Comparison of ENCODE assay signal across 10 cellular contexts in the genomic region with DNA sequence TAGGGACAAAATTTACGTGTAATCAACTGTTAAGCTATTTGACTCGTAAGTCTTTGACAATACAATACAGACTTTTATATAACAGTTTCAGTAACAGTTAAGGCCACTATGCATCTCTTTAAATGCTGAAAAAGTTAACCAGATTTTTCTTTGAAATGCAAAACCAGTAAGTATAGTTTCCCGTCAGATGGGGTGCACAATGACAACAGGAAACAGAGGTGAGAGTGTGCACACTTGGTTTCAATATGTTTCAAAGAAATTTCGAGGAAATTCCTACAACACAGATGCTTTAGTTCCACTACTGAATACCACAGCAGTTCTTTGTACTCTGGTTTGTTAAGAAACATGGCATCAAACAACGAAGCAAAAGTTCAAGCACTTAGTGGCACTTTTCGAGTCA. TPM values are rescaled to one million over a fixed set of nuclear protein-coding genes. Genes with fewer than 3 reads are reported as not detected.
A peak's percentile ranks its signal among the peaks of the same experiment; 100 is the strongest.
DNase-seq lines count a peak whose midpoint lies in the region; ATAC-seq, FAIRE-seq and TF ChIP-seq lines count a peak whose summit lies in the region.
"Had no signal": no experiment of that assay in that cellular context is flagged by ENCODE, and none has a peak within 500 bp of the region (broad histone marks: within the 10 kb centered on the region; RNA-seq: fewer than 3 reads in every experiment).

No MANE protein-coding gene starts in this region.

- ATAC-seq in GM19468 (IDR thresholded peaks at IDR 0.05; ENCODE audit: extremely low read depth, unreplicated experiment) (peak; percentile 53), K562 (no peak)

- FAIRE-seq in K562 (lab: Jason Lieb, UNC) (no peak), frontal cortex (lab: Jason Lieb, UNC) (no peak)
- FAIRE-seq: endometrium, G401.6 had no signal

- H3K4me2 ChIP-seq in K562 (ENCODE audit: insufficient read depth, low read length) (no peak overlapping the region), osteoblast (ENCODE audit: insufficient read depth, low read length) (no peak overlapping the region)

- no peak for TF ChIP-seq EP300 in K562 (IDR thresholded peaks at IDR 0.05; ENCODE audit: low read length)

- TF ChIP-seq POLR2A in K562 (conservative IDR thresholded peaks at IDR 0.05), result no peak

- no peak for TF ChIP-seq CTCF in K562 (IDR thresholded peaks at IDR 0.05 in 2 of 3, conservative IDR thresholded peaks at IDR 0.05 in 1 of 3; ENCODE audit: insufficient read depth in 2 of 3, low read depth in 1 of 3, low read length in 3 of 3)
- TF ChIP-seq CTCF in osteoblast (IDR thresholded peaks at IDR 0.05; ENCODE audit: extremely low read depth, low read depth, low read length), result no peak

- WGBS in K562 (ENCODE audit: insufficient coverage, low coverage, missing lambda C conversion rate), result 68% methylated on average over 6 of the region's 6 CpGs

- H3K4me1 ChIP-seq in K562 (replicated peaks in 1 of 2; ENCODE audit: control insufficient read depth in 2 of 2, insufficient read depth in 2 of 2, low read length in 2 of 2), result peaks cover 44 to 63% of the 10 kb centered on the region in 2 experiments
- no peaks in the 10 kb centered on the region for H3K4me1 ChIP-seq in osteoblast (ENCODE audit: insufficient read depth, low read length)

- DNase-seq in GF-D8 (lab: John Stamatoyannopoulos, UW), result peak; percentile 5
- no peak for DNase-seq in K562 (ENCODE audit: extremely low read depth in 1 of 4, low spot score in 3 of 4)
- DNase-seq in kidney tubule cell (ENCODE audit: low spot score), result no peak
- no peak for DNase-seq in osteoblast (ENCODE audit: insufficient read length, low spot score, missing footprints)
- DNase-seq in frontal cortex (ENCODE audit: low spot score in 2 of 2), result no peak
- no peak for DNase-seq in SW 1271 (lab: John Stamatoyannopoulos, UW)

- BruUV-seq in K562 (replicated peaks; lab: Mats Ljungman, UMichigan), result no TSS peak

- peaks cover 23 to 27% (median 24%) of the 10 kb centered on the region in 3 donors for H3K4me1 Mint-ChIP-seq in IgD-negative memory B cell

- CTCF ChIA-PET in K562 (lab: Yijun Ruan, JAX; ENCODE audit: low intra/inter-chr PET ratio), result no interaction called here

- H3K4me3 ChIP-seq in K562 (no peak overlapping the region), osteoblast (ENCODE audit: insufficient read depth, low read length) (no peak overlapping the region)

- H3K9ac ChIP-seq in K562 (ENCODE audit: insufficient read depth in 1 of 2, low read depth in 2 of 2, low read length in 2 of 2), result no peak overlapping the region

- H3K79me2 ChIP-seq in K562 (ENCODE audit: control insufficient read depth, insufficient read depth, low read length) (peaks cover 53% of the 10 kb centered on the region), osteoblast (ENCODE audit: insufficient read depth, low read length) (no peaks in the 10 kb centered on the region)

- H3K27ac ChIP-seq in K562 (ENCODE audit: extremely low read depth, low read depth, low read length) (peak overlapping the region; percentile 1; the same call in 1 of the 3 replicates), osteoblast (ENCODE audit: low read depth, low read length) (no peak overlapping the region)

- H3K9me1 ChIP-seq in K562 (ENCODE audit: control insufficient read depth, insufficient read depth, low read length), result no peaks in the 10 kb centered on the region

- no peaks in the 10 kb centered on the region for H4K20me1 ChIP-seq in K562 (replicated peaks; ENCODE audit: control insufficient read depth, insufficient read depth, low read length)
- no peaks in the 10 kb centered on the region for H4K20me1 ChIP-seq in osteoblast (ENCODE audit: insufficient read depth, low read length)

- POLR2A ChIA-PET in K562 (lab: Yijun Ruan, JAX), result interaction anchor here (0.6 to 3.2 kb wide), 4 partner anchors 10 to 1298 kb away, joined by 3 to 16 read pairs (median 8); partner anchors contain the start of gene FADS6

- H3K27me3 ChIP-seq in K562 (ENCODE audit: control insufficient read depth in 2 of 2, insufficient read depth in 2 of 2, low read length in 2 of 2) (no peaks in the 10 kb centered on the region), osteoblast (ENCODE audit: insufficient read depth, low read length) (peaks cover 21% of the 10 kb centered on the region)

- H3K9me3 ChIP-seq in K562 (replicated peaks; ENCODE audit: control insufficient read depth, insufficient read depth, low read depth, low read length) (no peaks in the 10 kb centered on the region), osteoblast (ENCODE audit: low read depth, low read length) (no peaks in the 10 kb centered on the region)

- H3K36me3 Mint-ChIP-seq in IgD-negative memory B cell, result no peaks in the 10 kb centered on the region

- peak overlapping the region in 2 of 4 donors; percentile 73 to 90 for H3K4me3 Mint-ChIP-seq in IgD-negative memory B cell

- in situ Hi-C loops in K562 (cut with MboI), result no loop called here

- TF ChIP-seq RAD21 in K562 (CRISPR knock-in tag; conservative IDR thresholded peaks at IDR 0.05 in 1 of 2, IDR thresholded peaks at IDR 0.05 in 1 of 2), result no peak

- no peak overlapping the region for H2AFZ ChIP-seq in K562 (ENCODE audit: low read depth, low read length)
- no peak overlapping the region for H2AFZ ChIP-seq in osteoblast (ENCODE audit: low read length)

- H3K36me3 ChIP-seq in K562 (ENCODE audit: control insufficient read depth, insufficient read depth, low read length) (peaks cover 19% of the 10 kb centered on the region; the same call in 1 of the 3 replicates), osteoblast (ENCODE audit: insufficient read depth, low read length) (no peaks in the 10 kb centered on the region)

- peaks cover 2% of the 10 kb centered on the region for H3K27me3 Mint-ChIP-seq in IgD-negative memory B cell

- H3K27ac Mint-ChIP-seq in IgD-negative memory B cell, result peak overlapping the region in 2 of 3 donors; percentile 33 to 83

- H3K9me3 Mint-ChIP-seq in IgD-negative memory B cell, result no peaks in the 10 kb centered on the region

- intact Hi-C loops in K562 (cut with micrococcal nuclease), result no loop called here

TF ChIP-seq in K562, 482 proteins besides CTCF, POLR2A, EP300 and RAD21:
- TF ChIP-seq ATF7 (IDR thresholded peaks at IDR 0.05) (no peak), ILF3 (IDR thresholded peaks at IDR 0.05; ENCODE audit: borderline replicate concordance) (0 out of 2 replicates have a peak, but pooled peaks have one; percentile 30)
TF ChIP-seq in K562: peak in this region for 1.

RNA-seq across cellular contexts. Expression of gene RNF157, which starts 48.4 kb away (rescaled TPM):
- polyA plus RNA-seq in IgD-negative memory B cell (0.43 TPM), K562 (2011; rRNA removed) (30.5 and 37.8 TPM in 2 replicates), K562 (2014; fragmentation: Illumina TruSeq; extraction: Trizol) (29.0 and 31.7 TPM in 2 replicates), K562 (2014; fragmentation: Nextera tagmentation; extraction: Ambion mirVana) (10 to 100 TPM in 1 of 2 experiments, 1 to 10 TPM in 1; 8.1 to 12.7 TPM), K562 (2014; rRNA removed) (20.8 and 26.3 TPM in 2 replicates)
- total RNA-seq in K562 (2011; cell fraction: chromatin; rRNA removed; ENCODE audit: low replicate concordance), result 105 and 114 TPM in 2 replicates
- 43.7 and 60.5 TPM in 2 replicates for total RNA-seq in K562 (2011; cell fraction: nucleolus; rRNA removed)
- 85.8 and 127 TPM in 2 replicates for total RNA-seq in K562 (2011; cell fraction: nucleoplasm; rRNA removed)
- total RNA-seq in K562 (2014; rRNA removed) (12.7 and 21.6 TPM in 2 replicates), K562 (2014; rRNA removed; fragmentation: Illumina TruSeq; extraction: Trizol) (16.3 and 17.9 TPM in 2 replicates), K562 (2015; rRNA removed; fragmentation: Illumina TruSeq; extraction: Trizol) (28.2 and 28.7 TPM in 2 replicates), K562 (2021) (28.6 and 29.0 TPM in 2 replicates), osteoblast (0.29 and 0.36 TPM in 2 replicates), frontal cortex (18.3 TPM)
- 29.5 and 33.1 TPM in 2 replicates for polyA plus RNA-seq in K562 (2011; cell fraction: cytosol; rRNA removed)
- polyA plus RNA-seq in K562 (2011; cell fraction: nucleus; rRNA removed), result 28.4 and 36.3 TPM in 2 replicates
- polyA plus RNA-seq in K562 (2012), result 21.3 and 53.9 TPM in 2 replicates
- 40.3 and 41.8 TPM in 2 replicates for polyA minus RNA-seq in K562 (2011; rRNA and poly(A)+ RNA removed)
- 30.4 and 40.2 TPM in 2 replicates for polyA minus RNA-seq in K562 (2011; cell fraction: cytosol; rRNA and poly(A)+ RNA removed)
- 13.2 and 28.3 TPM in 2 replicates for polyA minus RNA-seq in K562 (2011; cell fraction: nucleus; rRNA and poly(A)+ RNA removed)

RNA-seq across cellular contexts. Expression of gene FOXJ1, which starts 50.8 kb away (rescaled TPM):
- not detected for polyA plus RNA-seq in IgD-negative memory B cell
- total RNA-seq in K562 (2011; cell fraction: chromatin; rRNA removed; ENCODE audit: low replicate concordance), result not detected in 2 replicates
- total RNA-seq in K562 (2011; cell fraction: nucleolus; rRNA removed), result not detected in 2 replicates
- total RNA-seq in K562 (2011; cell fraction: nucleoplasm; rRNA removed), result not detected in 2 replicates
- total RNA-seq in K562 (2014; rRNA removed), result not detected in 2 replicates
- not detected in 2 replicates for total RNA-seq in K562 (2014; rRNA removed; fragmentation: Illumina TruSeq; extraction: Trizol)
- total RNA-seq in K562 (2015; rRNA removed; fragmentation: Illumina TruSeq; extraction: Trizol), result not detected in 2 replicates
- total RNA-seq in K562 (2021), result 0.07 TPM in 2 replicates
- not detected in 2 replicates for polyA plus RNA-seq in K562 (2011; rRNA removed)
- polyA plus RNA-seq in K562 (2011; cell fraction: cytosol; rRNA removed), result 0.03 TPM in 1 of 2 replicates, not detected in the other
- polyA plus RNA-seq in K562 (2011; cell fraction: nucleus; rRNA removed), result not detected in 2 replicates
- 0.06 TPM in 1 of 2 replicates, not detected in the other for polyA plus RNA-seq in K562 (2012)
- polyA plus RNA-seq in K562 (2014; fragmentation: Illumina TruSeq; extraction: Trizol), result not detected in 2 replicates
- not detected for polyA plus RNA-seq in K562 (2014; fragmentation: Nextera tagmentation; extraction: Ambion mirVana)
- polyA plus RNA-seq in K562 (2014; rRNA removed), result not detected in 2 replicates
- not detected in 2 replicates for polyA minus RNA-seq in K562 (2011; rRNA and poly(A)+ RNA removed)
- polyA minus RNA-seq in K562 (2011; cell fraction: cytosol; rRNA and poly(A)+ RNA removed), result not detected in 2 replicates
- polyA minus RNA-seq in K562 (2011; cell fraction: nucleus; rRNA and poly(A)+ RNA removed), result 0.11 TPM in 1 of 2 replicates, not detected in the other
- total RNA-seq in osteoblast, result not detected in 2 replicates
- 0.82 TPM for total RNA-seq in frontal cortex

Comparison
In these comparisons a context has a peak if more than half of its experiments do, and no peak if none do; other contexts are left out.
1. RNA of gene RNF157, which starts 48.4 kb away (total RNA-seq): 12.7 to 127 TPM in K562 and 18.3 TPM in frontal cortex (single experiment); 0.29 to 0.36 TPM in osteoblast; every median in the first group is over 10 times any median in the second.